Comparison of ENCODE assay signal across 10 cellular contexts in the genomic region with DNA sequence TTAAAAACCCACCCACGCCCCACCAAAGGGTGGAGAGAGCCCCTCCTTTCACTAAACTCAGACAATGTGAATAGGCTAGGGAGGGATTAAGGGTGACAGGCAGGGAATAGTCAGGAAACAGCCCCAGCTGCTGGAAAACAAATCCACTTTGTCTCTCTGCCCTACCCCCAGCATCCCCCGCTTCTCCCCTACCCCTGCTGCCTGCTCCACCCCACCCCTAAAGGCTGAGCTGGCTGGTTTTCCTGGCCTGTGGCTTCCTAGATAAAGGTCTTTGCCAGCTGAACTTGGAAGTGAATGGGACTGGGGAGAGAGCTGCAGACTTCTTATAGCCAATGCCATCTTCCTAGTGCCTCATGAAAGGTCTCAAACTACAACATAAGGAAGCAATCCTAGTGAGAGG. TPM values are rescaled to one million over a fixed set of nuclear protein-coding genes. Genes with fewer than 3 reads are reported as not detected.
DNase-seq lines count a peak whose midpoint lies in the region; ATAC-seq and TF ChIP-seq lines count a peak whose summit lies in the region.
"Had no signal": no experiment of that assay in that cellular context is flagged by ENCODE, and none has a peak within 500 bp of the region (broad histone marks: within the 10 kb centered on the region; RNA-seq: fewer than 3 reads in every experiment).

No MANE protein-coding gene starts in this region.

- H3K27ac ChIP-seq in lower lobe of right lung (peak overlapping the region; percentile 80), stomach smooth muscle (ENCODE audit: low read length) (peak overlapping the region; percentile 78)

- H3K27ac Mint-ChIP-seq in endothelial cell (ENCODE audit: unreplicated experiment) (peak overlapping the region; percentile 96), T-helper 17 cell (no peak overlapping the region)

- H3K4me3 Mint-ChIP-seq in endothelial cell (ENCODE audit: unreplicated experiment), result peak overlapping the region; percentile 56
- no peak overlapping the region for H3K4me3 Mint-ChIP-seq in T-helper 17 cell
- H3K4me3 Mint-ChIP-seq: activated T-helper 1 cell treated with anti-CD3 and anti-CD28 coated beads, Interleukin-12 subunit alpha, Interleukin-12 subunit beta, Interleukin-2, Interleukin-4 antibody, amounts not matched to agents 30 ng/mL and 10 ng/mL and 1 ng/mL, durations not matched to agents 14 hours and 24 hours and 36 hours had no signal

- no peaks in the 10 kb centered on the region for H3K9me3 ChIP-seq in Loucy (ENCODE audit: insufficient read depth, low read depth, low read length)
- no peaks in the 10 kb centered on the region for H3K9me3 ChIP-seq in lower lobe of right lung
- no peaks in the 10 kb centered on the region for H3K9me3 ChIP-seq in stomach smooth muscle (ENCODE audit: control insufficient read depth in 2 of 2, low read length in 2 of 2)
- H3K9me3 ChIP-seq in T-helper 17 cell (ENCODE audit: control insufficient read depth, low read length, poor library complexity, severe bottlenecking), result no peaks in the 10 kb centered on the region

- H3K4me1 ChIP-seq in Loucy (ENCODE audit: insufficient read depth, low read length, poor library complexity, severe bottlenecking) (peaks cover 3% of the 10 kb centered on the region), lower lobe of right lung (peaks cover 85% of the 10 kb centered on the region), stomach smooth muscle (ENCODE audit: control insufficient read depth, insufficient read depth, low read length) (peaks cover 73% of the 10 kb centered on the region)

- ATAC-seq in lower lobe of right lung, result peak in 1 of 2 donors; percentile 5
- ATAC-seq in T-helper 17 cell, result no peak

- H4K20me1 ChIP-seq in Loucy (ENCODE audit: insufficient read depth, low read length, poor library complexity, severe bottlenecking), result no peaks in the 10 kb centered on the region

- intact Hi-C loops in lower lobe of right lung (cut with DNase I), result loop anchor here (5.0 kb wide), 1 partner anchor 86 kb away; no protein-coding TSS in a partner anchor

- peak overlapping the region; percentile 50; the same call in 1 of the 2 replicates for H2AFZ ChIP-seq in Loucy (ENCODE audit: low read length)

- DNase-seq in endothelial cell (ENCODE audit: low spot score) (peak; percentile 60), lower lobe of right lung (no peak), mesenteric fat pad (ENCODE audit: low spot score) (no peak), T-helper 17 cell (no peak), ACHN (no peak)
- no peak for DNase-seq in stimulated activated CD4-positive, alpha-beta T cell treated with anti-CD3 and anti-CD28 coated beads, Interleukin-4, amount 100 ng/mL, for 4 hours
- DNase-seq: KG1 had no signal

- H3K36me3 ChIP-seq in Loucy (ENCODE audit: insufficient read depth, low read length) (no peaks in the 10 kb centered on the region), lower lobe of right lung (peaks cover 27% of the 10 kb centered on the region), stomach smooth muscle (ENCODE audit: control insufficient read depth in 2 of 2, insufficient read depth in 2 of 2, low read length in 2 of 2) (peaks cover 16 to 22% of the 10 kb centered on the region in 2 donors)

- H3K4me1 Mint-ChIP-seq in endothelial cell (ENCODE audit: unreplicated experiment) (peaks cover 59% of the 10 kb centered on the region), T-helper 17 cell (peaks cover 14% of the 10 kb centered on the region)

- no peaks in the 10 kb centered on the region for H3K9me3 Mint-ChIP-seq in endothelial cell (ENCODE audit: unreplicated experiment)
- H3K9me3 Mint-ChIP-seq: activated T-helper 1 cell treated with anti-CD3 and anti-CD28 coated beads, Interleukin-12 subunit alpha, Interleukin-12 subunit beta, Interleukin-2, Interleukin-4 antibody, amounts not matched to agents 30 ng/mL and 10 ng/mL and 1 ng/mL, durations not matched to agents 14 hours and 24 hours and 36 hours had no signal

- no peak overlapping the region for H3K4me2 ChIP-seq in Loucy (ENCODE audit: low read depth, low read length, poor library complexity, severe bottlenecking)

- peaks cover 10% of the 10 kb centered on the region for H3K27me3 Mint-ChIP-seq in endothelial cell (ENCODE audit: unreplicated experiment)
- no peaks in the 10 kb centered on the region for H3K27me3 Mint-ChIP-seq in T-helper 17 cell

- no peaks in the 10 kb centered on the region for H3F3A ChIP-seq in Loucy (ENCODE audit: low read depth)

- TF ChIP-seq CTCF in Loucy (conservative IDR thresholded peaks at IDR 0.05; ENCODE audit: low read length) (no peak), endothelial cell (IDR thresholded peaks at IDR 0.05; ENCODE audit: unreplicated experiment) (no peak), lower lobe of right lung (IDR thresholded peaks at IDR 0.05) (no peak)

- H3K9me2 ChIP-seq in Loucy (replicated peaks; ENCODE audit: low read depth, low read length), result no peaks in the 10 kb centered on the region

- H3K4me3 ChIP-seq in Loucy (ENCODE audit: low read length, poor library complexity, severe bottlenecking) (no peak overlapping the region), lower lobe of right lung (peak overlapping the region; percentile 3), stomach smooth muscle (ENCODE audit: low read length in 2 of 2) (no peak overlapping the region)

- H3K36me3 Mint-ChIP-seq in endothelial cell (ENCODE audit: low read depth, unreplicated experiment) (peaks cover 23% of the 10 kb centered on the region), T-helper 17 cell (ENCODE audit: low read depth) (peaks cover 2% of the 10 kb centered on the region)

- in situ Hi-C loops in ACHN (cut with HindIII; ENCODE audit: low pct_ligation_motif_present, low pct_unique_long_range_greater_than_20kb, low sequenced_read_pairs), result no loop called here

- no peaks in the 10 kb centered on the region for H3K27me3 ChIP-seq in Loucy (ENCODE audit: insufficient read depth, low read length, poor library complexity, severe bottlenecking)
- no peaks in the 10 kb centered on the region for H3K27me3 ChIP-seq in lower lobe of right lung (ENCODE audit: low read depth)
- H3K27me3 ChIP-seq in stomach smooth muscle (ENCODE audit: control insufficient read depth in 1 of 2, insufficient read depth in 2 of 2, low read length in 2 of 2), result no peaks in the 10 kb centered on the region

- H3K79me2 ChIP-seq in Loucy (ENCODE audit: insufficient read depth, low read length), result no peaks in the 10 kb centered on the region

- no peak overlapping the region for H3K9ac ChIP-seq in Loucy (ENCODE audit: low read depth, low read length, poor library complexity, severe bottlenecking)
- no peak overlapping the region for H3K9ac ChIP-seq in stomach smooth muscle (ENCODE audit: low read length in 2 of 2)

RNA-seq across cellular contexts. Expression of a gene that starts 15.0 kb away (rescaled TPM):
- total RNA-seq in endothelial cell (ENCODE audit: unreplicated experiment), result 334 TPM
- total RNA-seq in lower lobe of right lung, result 269 TPM
- total RNA-seq in mesenteric fat pad, result 681 TPM
- total RNA-seq in T-helper 17 cell, result under 1 TPM; 0.47 to 0.90 TPM

RNA-seq across cellular contexts. Expression of a gene that starts 19.8 kb away (rescaled TPM):
- total RNA-seq in endothelial cell (ENCODE audit: unreplicated experiment) (160 TPM), lower lobe of right lung (278 TPM), mesenteric fat pad (353 TPM), T-helper 17 cell (100 to 1,000 TPM; 203 to 221 TPM)

RNA-seq across cellular contexts. Expression of a gene that starts 50.6 kb away (rescaled TPM):
- total RNA-seq in endothelial cell (ENCODE audit: unreplicated experiment) (103 TPM), lower lobe of right lung (107 TPM), mesenteric fat pad (84.1 TPM), T-helper 17 cell (10 to 100 TPM; 15.4 to 18.5 TPM)

Comparison
In these comparisons a context has a peak if more than half of its experiments do, and no peak if none do; other contexts are left out.
1. RNA of a gene that starts 15.0 kb away (total RNA-seq): 681 TPM in mesenteric fat pad (single experiment), 334 TPM in endothelial cell (single experiment) and 269 TPM in lower lobe of right lung (single experiment); 0.47 to 0.90 TPM in T-helper 17 cell; every median in the first group is over 100 times any median in the second.